Comparison of ENCODE assay signal across 1 cellular context in genomic region chr9:137295313-137296213, GRCh38.
A peak's percentile ranks its signal among the peaks of the same experiment; 100 is the strongest.
TF ChIP-seq lines count a peak whose summit lies in the region.

No MANE protein-coding gene starts in this region.

TF ChIP-seq in IMR-90, 13 proteins besides CTCF, POLR2A, EP300 and RAD21 (continued from another document):
- TF ChIP-seq USF2 (IDR thresholded peaks at IDR 0.05; ENCODE audit: low read depth, low read length) (no peak), NFE2L2 (IDR thresholded peaks at IDR 0.05; ENCODE audit: low read depth, low read length) (no peak), BHLHE40 (IDR thresholded peaks at IDR 0.05; ENCODE audit: low read depth, low read length) (no peak), CHD1 (IDR thresholded peaks at IDR 0.05; ENCODE audit: low read depth, low read length) (no peak), MXI1 (IDR thresholded peaks at IDR 0.05; ENCODE audit: borderline replicate concordance, low read depth, low read length) (no peak), MAZ (IDR thresholded peaks at IDR 0.05; ENCODE audit: borderline replicate concordance, low read depth, low read length) (0 out of 2 replicates have a peak, but pooled peaks have one; percentile 49), MAFK (IDR thresholded peaks at IDR 0.05; ENCODE audit: low read depth, low read length) (no peak), RFX5 (IDR thresholded peaks at IDR 0.05; ENCODE audit: low read depth, low read length) (no peak)
